Comparison of ENCODE assay signal across 10 cellular contexts in the genomic region with DNA sequence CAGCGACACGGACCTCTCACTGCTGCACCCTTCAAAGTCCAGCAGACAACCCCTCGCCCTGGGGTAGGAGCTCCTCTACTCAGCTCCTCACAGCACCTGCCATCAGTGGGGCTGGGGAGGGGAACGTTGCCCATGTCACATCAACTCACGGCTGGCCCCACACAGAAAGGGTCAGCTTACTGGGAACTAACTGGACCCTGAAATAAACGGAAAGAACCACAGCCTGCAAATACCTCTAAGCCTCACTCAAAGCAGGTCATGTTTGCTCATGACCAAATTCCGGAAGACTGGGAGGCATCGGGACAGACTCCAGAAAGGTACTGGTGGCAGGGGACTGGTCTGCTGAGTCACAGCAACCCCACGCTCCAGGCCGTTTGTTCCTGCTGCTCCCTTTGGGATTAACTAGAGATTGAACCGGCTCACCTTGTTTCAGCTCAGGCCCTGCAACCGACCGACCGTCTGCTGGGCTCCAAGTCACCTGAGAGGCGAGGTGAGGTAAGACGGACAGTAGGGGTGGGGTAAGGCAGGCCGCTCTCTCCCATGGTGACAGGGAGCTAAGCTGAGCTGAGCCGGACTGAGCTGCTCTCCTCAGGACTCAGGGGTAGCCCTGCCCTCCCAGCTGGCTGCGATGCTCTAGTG.
A peak's percentile ranks its signal among the peaks of the same experiment; 100 is the strongest.
DNase-seq lines count a peak whose midpoint lies in the region; TF ChIP-seq lines count a peak whose summit lies in the region.
"Had no signal": no experiment of that assay in that cellular context is flagged by ENCODE, and none has a peak within 500 bp of the region (broad histone marks: within the 10 kb centered on the region; RNA-seq: fewer than 3 reads in every experiment).

No MANE protein-coding gene starts in this region.

- peaks cover 33% of the 10 kb centered on the region for H3K79me2 ChIP-seq in ACC112 (ENCODE audit: control insufficient read depth, insufficient read depth, low read length, unreplicated experiment)

- peak overlapping the region; percentile 99 for H3K27ac ChIP-seq in ACC112 (ENCODE audit: low read depth, low read length)
- peak overlapping the region; percentile 86 to 91 for H3K27ac ChIP-seq in coronary artery

- H3K4me1 ChIP-seq in ACC112 (ENCODE audit: control insufficient read depth, insufficient read depth, low read length, unreplicated experiment): peaks cover 39% of the 10 kb centered on the region

- no peak overlapping the region for H3K4me3 Mint-ChIP-seq in nephron progenitor cell
- H3K4me3 Mint-ChIP-seq: H9 had no signal

- H3K4me1 Mint-ChIP-seq in nephron progenitor cell: peaks cover 17% of the 10 kb centered on the region

- H3K27me3 Mint-ChIP-seq in nephron progenitor cell (ENCODE audit: low read depth, poor library complexity): no peaks in the 10 kb centered on the region

- H3K4me3 ChIP-seq in ACC112 (ENCODE audit: low read depth, low read length): 0 out of 2 replicates have a peak overlapping the region, but pooled peaks have one; percentile 35
- peak overlapping the region; percentile 33 for H3K4me3 ChIP-seq in LNCaP clone FGC (ENCODE audit: low read depth, low read length)
- H3K4me3 ChIP-seq in coronary artery: no peak overlapping the region

- peak overlapping the region; percentile 78 for H3K27ac Mint-ChIP-seq in nephron progenitor cell
- H3K27ac Mint-ChIP-seq: H9 had no signal

- H3K36me3 Mint-ChIP-seq in nephron progenitor cell (ENCODE audit: low read depth): peaks cover 12% of the 10 kb centered on the region

- TF ChIP-seq CTCF in LNCaP clone FGC (IDR thresholded peaks at IDR 0.05; ENCODE audit: control insufficient read depth, extremely low read depth, insufficient read depth) (no peak), coronary artery (IDR thresholded peaks at IDR 0.05) (no peak), nephron progenitor cell (IDR thresholded peaks at IDR 0.05) (no peak)

- H3K36me3 ChIP-seq in ACC112 (ENCODE audit: insufficient read depth, low read length): no peaks in the 10 kb centered on the region; the same call in 1 of the 2 replicates

- DNase-seq in LNCaP clone FGC (ENCODE audit: low read depth) (peak; percentile 86), coronary artery (ENCODE audit: low spot score) (no peak), nephron progenitor cell (no peak), HCEC 1CT (no peak), GF-D8 (lab: John Stamatoyannopoulos, UW) (no peak), NCI-H526 treated with DMSO at 0.1 percent for 48 hours (lab: John Stamatoyannopoulos, UW) (no peak)
- DNase-seq in stimulated activated CD4-positive, alpha-beta T cell treated with anti-CD3 and anti-CD28 coated beads, Interleukin-12 subunit alpha, Interleukin-12 subunit beta, amount 100 ng/mL, for 4 hours: no peak
- DNase-seq: H9, NCI-H1694 treated with DMSO at 0.1 percent for 48 hours had no signal

- no peaks in the 10 kb centered on the region for H3K27me3 ChIP-seq in ACC112 (ENCODE audit: insufficient read depth, low read length)

- H2AFZ ChIP-seq in ACC112 (ENCODE audit: low read length, unreplicated experiment): no peak overlapping the region

- peaks cover 56% of the 10 kb centered on the region for H3K9me3 Mint-ChIP-seq in nephron progenitor cell
